1 cellular context compared by ENCODE assay signal in the genomic region with DNA sequence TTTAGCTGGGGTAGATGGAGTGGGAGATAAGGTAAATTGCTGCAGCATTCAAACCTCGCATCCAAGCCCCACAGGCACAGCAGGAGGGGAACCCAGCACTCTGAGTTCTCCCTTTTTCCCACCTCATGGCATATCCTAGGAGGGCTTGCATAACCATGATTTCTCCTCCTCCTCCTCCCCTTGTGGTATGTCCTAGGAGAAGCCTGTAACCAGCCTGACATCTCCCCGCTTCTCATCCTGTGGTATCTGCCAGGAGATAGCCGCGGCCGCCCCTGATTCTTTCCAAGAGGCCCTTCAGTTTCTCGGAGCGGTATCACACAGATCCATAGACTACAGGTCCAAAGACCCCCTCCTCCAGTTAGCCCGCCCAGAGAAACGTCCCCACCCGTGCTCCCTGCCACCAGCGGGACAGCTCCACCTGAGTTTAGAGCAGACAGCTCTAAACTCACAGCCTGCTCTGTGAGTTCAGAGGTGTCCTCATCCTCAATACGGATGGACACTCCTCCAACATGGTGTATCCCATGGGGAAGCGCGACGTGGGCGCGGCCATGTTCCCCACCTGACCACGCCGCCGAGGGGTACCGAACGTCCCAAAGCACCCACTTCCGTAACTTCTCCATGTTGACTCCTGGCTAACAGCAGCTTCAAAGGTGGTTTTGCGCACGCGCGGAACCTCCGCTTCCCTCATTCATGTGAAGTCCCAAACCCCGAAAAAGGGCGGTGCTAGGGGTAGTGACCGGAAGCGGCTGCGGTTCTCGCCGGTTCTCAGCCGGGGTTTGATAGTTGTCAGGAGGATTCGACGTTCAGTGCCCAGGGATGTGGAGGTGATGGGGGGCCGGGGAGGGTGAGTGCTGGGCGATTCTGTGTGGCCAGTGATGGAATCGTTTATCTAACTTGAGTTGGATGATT.
TF ChIP-seq lines count a peak whose summit lies in the region.

A gene (plus strand): TSS at position 739 of the 909 bp plus-strand sequence. CDS start 9,366 bp downstream, outside the sequence.

TF ChIP-seq in K562, 482 proteins besides CTCF, POLR2A, EP300 and RAD21 (continued from another document and continues in another):
- TF ChIP-seq, protein P1, sequence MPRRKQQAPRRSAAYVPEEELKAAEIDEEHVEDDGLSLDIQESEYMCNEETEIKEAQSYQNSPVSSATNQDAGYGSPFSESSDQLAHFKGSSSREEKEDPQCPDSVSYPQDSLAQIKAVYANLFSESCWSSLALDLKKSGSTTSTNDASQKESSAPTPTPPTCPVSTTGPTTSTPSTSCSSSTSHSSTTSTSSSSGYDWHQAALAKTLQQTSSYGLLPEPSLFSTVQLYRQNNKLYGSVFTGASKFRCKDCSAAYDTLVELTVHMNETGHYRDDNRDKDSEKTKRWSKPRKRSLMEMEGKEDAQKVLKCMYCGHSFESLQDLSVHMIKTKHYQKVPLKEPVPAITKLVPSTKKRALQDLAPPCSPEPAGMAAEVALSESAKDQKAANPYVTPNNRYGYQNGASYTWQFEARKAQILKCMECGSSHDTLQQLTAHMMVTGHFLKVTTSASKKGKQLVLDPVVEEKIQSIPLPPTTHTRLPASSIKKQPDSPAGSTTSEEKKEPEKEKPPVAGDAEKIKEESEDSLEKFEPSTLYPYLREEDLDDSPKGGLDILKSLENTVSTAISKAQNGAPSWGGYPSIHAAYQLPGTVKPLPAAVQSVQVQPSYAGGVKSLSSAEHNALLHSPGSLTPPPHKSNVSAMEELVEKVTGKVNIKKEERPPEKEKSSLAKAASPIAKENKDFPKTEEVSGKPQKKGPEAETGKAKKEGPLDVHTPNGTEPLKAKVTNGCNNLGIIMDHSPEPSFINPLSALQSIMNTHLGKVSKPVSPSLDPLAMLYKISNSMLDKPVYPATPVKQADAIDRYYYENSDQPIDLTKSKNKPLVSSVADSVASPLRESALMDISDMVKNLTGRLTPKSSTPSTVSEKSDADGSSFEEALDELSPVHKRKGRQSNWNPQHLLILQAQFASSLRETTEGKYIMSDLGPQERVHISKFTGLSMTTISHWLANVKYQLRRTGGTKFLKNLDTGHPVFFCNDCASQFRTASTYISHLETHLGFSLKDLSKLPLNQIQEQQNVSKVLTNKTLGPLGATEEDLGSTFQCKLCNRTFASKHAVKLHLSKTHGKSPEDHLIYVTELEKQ (CRISPR knock-in tag; IDR thresholded peaks at IDR 0.05) = no peak
- TF ChIP-seq, protein P2, sequence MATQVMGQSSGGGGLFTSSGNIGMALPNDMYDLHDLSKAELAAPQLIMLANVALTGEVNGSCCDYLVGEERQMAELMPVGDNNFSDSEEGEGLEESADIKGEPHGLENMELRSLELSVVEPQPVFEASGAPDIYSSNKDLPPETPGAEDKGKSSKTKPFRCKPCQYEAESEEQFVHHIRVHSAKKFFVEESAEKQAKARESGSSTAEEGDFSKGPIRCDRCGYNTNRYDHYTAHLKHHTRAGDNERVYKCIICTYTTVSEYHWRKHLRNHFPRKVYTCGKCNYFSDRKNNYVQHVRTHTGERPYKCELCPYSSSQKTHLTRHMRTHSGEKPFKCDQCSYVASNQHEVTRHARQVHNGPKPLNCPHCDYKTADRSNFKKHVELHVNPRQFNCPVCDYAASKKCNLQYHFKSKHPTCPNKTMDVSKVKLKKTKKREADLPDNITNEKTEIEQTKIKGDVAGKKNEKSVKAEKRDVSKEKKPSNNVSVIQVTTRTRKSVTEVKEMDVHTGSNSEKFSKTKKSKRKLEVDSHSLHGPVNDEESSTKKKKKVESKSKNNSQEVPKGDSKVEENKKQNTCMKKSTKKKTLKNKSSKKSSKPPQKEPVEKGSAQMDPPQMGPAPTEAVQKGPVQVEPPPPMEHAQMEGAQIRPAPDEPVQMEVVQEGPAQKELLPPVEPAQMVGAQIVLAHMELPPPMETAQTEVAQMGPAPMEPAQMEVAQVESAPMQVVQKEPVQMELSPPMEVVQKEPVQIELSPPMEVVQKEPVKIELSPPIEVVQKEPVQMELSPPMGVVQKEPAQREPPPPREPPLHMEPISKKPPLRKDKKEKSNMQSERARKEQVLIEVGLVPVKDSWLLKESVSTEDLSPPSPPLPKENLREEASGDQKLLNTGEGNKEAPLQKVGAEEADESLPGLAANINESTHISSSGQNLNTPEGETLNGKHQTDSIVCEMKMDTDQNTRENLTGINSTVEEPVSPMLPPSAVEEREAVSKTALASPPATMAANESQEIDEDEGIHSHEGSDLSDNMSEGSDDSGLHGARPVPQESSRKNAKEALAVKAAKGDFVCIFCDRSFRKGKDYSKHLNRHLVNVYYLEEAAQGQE (CRISPR knock-in tag; IDR thresholded peaks at IDR 0.05; ENCODE audit: low read depth) = no peak
- TF ChIP-seq TBP (optimal IDR thresholded peaks at IDR 0.05; ENCODE audit: low read depth, low read length) (peak; percentile 70), RB1 (IDR thresholded peaks at IDR 0.05; ENCODE audit: low read depth) (no peak), NR2C2 (CRISPR knock-in tag; IDR thresholded peaks at IDR 0.05) (no peak), NR2C2 (tag; IDR thresholded peaks at IDR 0.05) (peak; percentile 71), PML (IDR thresholded peaks at IDR 0.05; ENCODE audit: low read length) (no peak; the same call in 1 of the 2 replicates), TGIF2 (CRISPR knock-in tag; IDR thresholded peaks at IDR 0.05) (no peak), ZKSCAN1 (IDR thresholded peaks at IDR 0.05; ENCODE audit: low read depth, low read length) (no peak), HDAC1 (IDR thresholded peaks at IDR 0.05) (peak in 1 of 2 experiments; percentile 49; a peak in 1 of 4 replicates), L3MBTL2 (IDR thresholded peaks at IDR 0.05) (peak; percentile 50), CXXC5 (CRISPR knock-in tag; IDR thresholded peaks at IDR 0.05) (peak; percentile 62), MCM2 (IDR thresholded peaks at IDR 0.05; ENCODE audit: low read depth) (no peak), FOSL1 (tag; conservative IDR thresholded peaks at IDR 0.05) (peak; percentile 28; the same call in 1 of the 2 replicates), CREB1 (IDR thresholded peaks at IDR 0.05) (peak; percentile 17; the same call in 1 of the 2 replicates), CREB1 (CRISPR knock-in tag; IDR thresholded peaks at IDR 0.05) (no peak)
- TF ChIP-seq, protein P3, sequence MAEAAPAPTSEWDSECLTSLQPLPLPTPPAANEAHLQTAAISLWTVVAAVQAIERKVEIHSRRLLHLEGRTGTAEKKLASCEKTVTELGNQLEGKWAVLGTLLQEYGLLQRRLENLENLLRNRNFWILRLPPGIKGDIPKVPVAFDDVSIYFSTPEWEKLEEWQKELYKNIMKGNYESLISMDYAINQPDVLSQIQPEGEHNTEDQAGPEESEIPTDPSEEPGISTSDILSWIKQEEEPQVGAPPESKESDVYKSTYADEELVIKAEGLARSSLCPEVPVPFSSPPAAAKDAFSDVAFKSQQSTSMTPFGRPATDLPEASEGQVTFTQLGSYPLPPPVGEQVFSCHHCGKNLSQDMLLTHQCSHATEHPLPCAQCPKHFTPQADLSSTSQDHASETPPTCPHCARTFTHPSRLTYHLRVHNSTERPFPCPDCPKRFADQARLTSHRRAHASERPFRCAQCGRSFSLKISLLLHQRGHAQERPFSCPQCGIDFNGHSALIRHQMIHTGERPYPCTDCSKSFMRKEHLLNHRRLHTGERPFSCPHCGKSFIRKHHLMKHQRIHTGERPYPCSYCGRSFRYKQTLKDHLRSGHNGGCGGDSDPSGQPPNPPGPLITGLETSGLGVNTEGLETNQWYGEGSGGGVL (CRISPR knock-in tag; IDR thresholded peaks at IDR 0.05) = no peak
- TF ChIP-seq, protein P4, sequence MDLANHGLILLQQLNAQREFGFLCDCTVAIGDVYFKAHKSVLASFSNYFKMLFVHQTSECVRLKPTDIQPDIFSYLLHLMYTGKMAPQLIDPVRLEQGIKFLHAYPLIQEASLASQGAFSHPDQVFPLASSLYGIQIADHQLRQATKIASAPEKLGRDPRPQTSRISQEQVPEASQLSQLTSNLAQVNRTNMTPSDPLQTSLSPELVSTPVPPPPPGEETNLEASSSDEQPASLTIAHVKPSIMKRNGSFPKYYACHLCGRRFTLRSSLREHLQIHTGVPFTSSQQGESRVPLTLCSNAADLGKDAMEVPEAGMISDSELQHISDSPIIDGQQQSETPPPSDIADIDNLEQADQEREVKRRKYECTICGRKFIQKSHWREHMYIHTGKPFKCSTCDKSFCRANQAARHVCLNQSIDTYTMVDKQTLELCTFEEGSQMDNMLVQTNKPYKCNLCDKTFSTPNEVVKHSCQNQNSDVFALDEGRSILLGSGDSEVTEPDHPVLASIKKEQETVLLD (IDR thresholded peaks at IDR 0.05) = peak; percentile 88
- TF ChIP-seq, protein P5, sequence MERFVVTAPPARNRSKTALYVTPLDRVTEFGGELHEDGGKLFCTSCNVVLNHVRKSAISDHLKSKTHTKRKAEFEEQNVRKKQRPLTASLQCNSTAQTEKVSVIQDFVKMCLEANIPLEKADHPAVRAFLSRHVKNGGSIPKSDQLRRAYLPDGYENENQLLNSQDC (CRISPR knock-in tag; IDR thresholded peaks at IDR 0.05) = no peak
- TF ChIP-seq, protein P6, sequence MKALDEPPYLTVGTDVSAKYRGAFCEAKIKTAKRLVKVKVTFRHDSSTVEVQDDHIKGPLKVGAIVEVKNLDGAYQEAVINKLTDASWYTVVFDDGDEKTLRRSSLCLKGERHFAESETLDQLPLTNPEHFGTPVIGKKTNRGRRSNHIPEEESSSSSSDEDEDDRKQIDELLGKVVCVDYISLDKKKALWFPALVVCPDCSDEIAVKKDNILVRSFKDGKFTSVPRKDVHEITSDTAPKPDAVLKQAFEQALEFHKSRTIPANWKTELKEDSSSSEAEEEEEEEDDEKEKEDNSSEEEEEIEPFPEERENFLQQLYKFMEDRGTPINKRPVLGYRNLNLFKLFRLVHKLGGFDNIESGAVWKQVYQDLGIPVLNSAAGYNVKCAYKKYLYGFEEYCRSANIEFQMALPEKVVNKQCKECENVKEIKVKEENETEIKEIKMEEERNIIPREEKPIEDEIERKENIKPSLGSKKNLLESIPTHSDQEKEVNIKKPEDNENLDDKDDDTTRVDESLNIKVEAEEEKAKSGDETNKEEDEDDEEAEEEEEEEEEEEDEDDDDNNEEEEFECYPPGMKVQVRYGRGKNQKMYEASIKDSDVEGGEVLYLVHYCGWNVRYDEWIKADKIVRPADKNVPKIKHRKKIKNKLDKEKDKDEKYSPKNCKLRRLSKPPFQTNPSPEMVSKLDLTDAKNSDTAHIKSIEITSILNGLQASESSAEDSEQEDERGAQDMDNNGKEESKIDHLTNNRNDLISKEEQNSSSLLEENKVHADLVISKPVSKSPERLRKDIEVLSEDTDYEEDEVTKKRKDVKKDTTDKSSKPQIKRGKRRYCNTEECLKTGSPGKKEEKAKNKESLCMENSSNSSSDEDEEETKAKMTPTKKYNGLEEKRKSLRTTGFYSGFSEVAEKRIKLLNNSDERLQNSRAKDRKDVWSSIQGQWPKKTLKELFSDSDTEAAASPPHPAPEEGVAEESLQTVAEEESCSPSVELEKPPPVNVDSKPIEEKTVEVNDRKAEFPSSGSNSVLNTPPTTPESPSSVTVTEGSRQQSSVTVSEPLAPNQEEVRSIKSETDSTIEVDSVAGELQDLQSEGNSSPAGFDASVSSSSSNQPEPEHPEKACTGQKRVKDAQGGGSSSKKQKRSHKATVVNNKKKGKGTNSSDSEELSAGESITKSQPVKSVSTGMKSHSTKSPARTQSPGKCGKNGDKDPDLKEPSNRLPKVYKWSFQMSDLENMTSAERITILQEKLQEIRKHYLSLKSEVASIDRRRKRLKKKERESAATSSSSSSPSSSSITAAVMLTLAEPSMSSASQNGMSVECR (CRISPR knock-in tag; IDR thresholded peaks at IDR 0.05) = no peak
- TF ChIP-seq, protein P7, sequence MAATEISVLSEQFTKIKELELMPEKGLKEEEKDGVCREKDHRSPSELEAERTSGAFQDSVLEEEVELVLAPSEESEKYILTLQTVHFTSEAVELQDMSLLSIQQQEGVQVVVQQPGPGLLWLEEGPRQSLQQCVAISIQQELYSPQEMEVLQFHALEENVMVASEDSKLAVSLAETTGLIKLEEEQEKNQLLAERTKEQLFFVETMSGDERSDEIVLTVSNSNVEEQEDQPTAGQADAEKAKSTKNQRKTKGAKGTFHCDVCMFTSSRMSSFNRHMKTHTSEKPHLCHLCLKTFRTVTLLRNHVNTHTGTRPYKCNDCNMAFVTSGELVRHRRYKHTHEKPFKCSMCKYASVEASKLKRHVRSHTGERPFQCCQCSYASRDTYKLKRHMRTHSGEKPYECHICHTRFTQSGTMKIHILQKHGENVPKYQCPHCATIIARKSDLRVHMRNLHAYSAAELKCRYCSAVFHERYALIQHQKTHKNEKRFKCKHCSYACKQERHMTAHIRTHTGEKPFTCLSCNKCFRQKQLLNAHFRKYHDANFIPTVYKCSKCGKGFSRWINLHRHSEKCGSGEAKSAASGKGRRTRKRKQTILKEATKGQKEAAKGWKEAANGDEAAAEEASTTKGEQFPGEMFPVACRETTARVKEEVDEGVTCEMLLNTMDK (IDR thresholded peaks at IDR 0.05; ENCODE audit: borderline replicate concordance, insufficient read depth, low read depth, low read length, poor library complexity, severe bottlenecking) = no peak
